Comparison of ENCODE assay signal across 21 cellular contexts in the genomic region with DNA sequence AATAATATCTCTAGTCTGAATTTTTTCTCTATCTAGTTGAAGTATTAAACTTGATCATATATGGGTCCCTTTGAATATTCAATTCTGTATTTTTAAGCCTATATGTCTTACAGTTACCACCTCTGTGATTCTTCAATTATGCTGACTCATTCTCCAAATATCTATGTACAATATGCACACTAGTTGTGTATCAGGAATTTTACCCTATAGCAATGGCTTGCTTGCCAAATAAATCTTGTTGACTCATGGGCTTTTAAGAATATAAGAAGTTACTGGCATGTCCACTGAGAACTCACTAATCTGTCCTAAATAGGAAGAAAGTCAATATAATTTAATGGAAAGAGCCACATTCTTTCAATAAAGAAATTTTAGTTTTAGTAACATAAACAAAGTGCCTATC.
DNase-seq lines count a peak whose midpoint lies in the region; ATAC-seq, FAIRE-seq and TF ChIP-seq lines count a peak whose summit lies in the region.
"Had no signal": no experiment of that assay in that cellular context is flagged by ENCODE, and none has a peak within 500 bp of the region (broad histone marks: within the 10 kb centered on the region; RNA-seq: fewer than 3 reads in every experiment).

No MANE protein-coding gene starts in this region.

- H4K20me1 ChIP-seq in SK-N-SH (ENCODE audit: insufficient read depth): no peaks in the 10 kb centered on the region

- TF ChIP-seq CTCF in SK-N-SH (IDR thresholded peaks at IDR 0.05) (no peak), type B pancreatic cell (conservative IDR thresholded peaks at IDR 0.05) (no peak)

- no peaks in the 10 kb centered on the region for H3K9me2 ChIP-seq in SK-N-SH

- H3K27ac Mint-ChIP-seq in type B pancreatic cell: peak overlapping the region; percentile 60
- H3K27ac Mint-ChIP-seq: activated CD8-positive, alpha-beta memory T cell treated with anti-CD3 and anti-CD28 coated beads, Interleukin-2, amount 10 ng/mL, durations not matched to agents 7 days and 5 days; naive B cell; stimulated activated memory B cell treated with anti-CD40 and anti-IgM and Interleukin-4, amounts not matched to agents 10 μg/mL and 1 μg/mL and 100 μg/mL, for 72 hours had no signal

- no peak for TF ChIP-seq EP300 in SK-N-SH (IDR thresholded peaks at IDR 0.05; ENCODE audit: borderline replicate concordance in 1 of 2, low read depth in 1 of 2, low read length in 1 of 2)

- H3K4me3 ChIP-seq in SK-N-SH (ENCODE audit: low read depth in 2 of 2, low read length in 1 of 2): no peak overlapping the region
- H3K4me3 ChIP-seq: adrenal gland, HAP-1, lung had no signal

- peaks cover 5 to 25% of the 10 kb centered on the region in 2 experiments; a peak in 3 of 4 replicates for H3K4me1 ChIP-seq in SK-N-SH (ENCODE audit: control insufficient read depth in 1 of 2, insufficient read depth in 2 of 2, low read depth in 1 of 2, low read length in 1 of 2)

- H3K4me1 Mint-ChIP-seq in type B pancreatic cell (ENCODE audit: unreplicated experiment): peaks cover 31% of the 10 kb centered on the region
- H3K4me1 Mint-ChIP-seq: naive B cell; stimulated activated memory B cell treated with anti-CD40 and anti-IgM and Interleukin-4, amounts not matched to agents 10 μg/mL and 1 μg/mL and 100 μg/mL, for 72 hours had no signal

- no peak overlapping the region for H3K4me2 ChIP-seq in SK-N-SH

- POLR2A ChIA-PET in SK-N-SH (lab: Yijun Ruan, JAX): no interaction called here

- no peak for FAIRE-seq in urothelium cell line (lab: Jason Lieb, UNC)
- FAIRE-seq: endometrium had no signal

- peaks cover 6% of the 10 kb centered on the region for H3K9me3 Mint-ChIP-seq in type B pancreatic cell

- H3F3A ChIP-seq in SK-N-SH (replicated peaks; ENCODE audit: insufficient read depth): peaks cover 4% of the 10 kb centered on the region

- no peak overlapping the region for H3K27ac ChIP-seq in SK-N-SH (ENCODE audit: low read depth in 2 of 2, low read length in 1 of 2)
- H3K27ac ChIP-seq: 22Rv1, adrenal gland had no signal

- TF ChIP-seq RAD21 in SK-N-SH (IDR thresholded peaks at IDR 0.05; ENCODE audit: low read length): no peak

- no peaks in the 10 kb centered on the region for H3K27me3 Mint-ChIP-seq in type B pancreatic cell

- peak; percentile 80 for ATAC-seq in esophagus mucosa
- no peak for ATAC-seq in HG02763 (IDR thresholded peaks at IDR 0.05; ENCODE audit: unreplicated experiment)
- ATAC-seq: activated CD8-positive, alpha-beta memory T cell treated with anti-CD3 and anti-CD28 coated beads, Interleukin-2, amount 10 ng/mL, durations not matched to agents 7 days and 5 days; stimulated activated memory B cell treated with anti-CD40 and anti-IgM and Interleukin-4, amounts not matched to agents 10 μg/mL and 1 μg/mL and 100 μg/mL, for 72 hours had no signal

- CTCF ChIA-PET in SK-N-SH (lab: Yijun Ruan, JAX): interaction anchor here (0.9 kb wide), 1 partner anchor 13 kb away, joined by 4 read pairs; no protein-coding TSS in a partner anchor

- H3K9ac ChIP-seq in SK-N-SH: no peak overlapping the region

- no peaks in the 10 kb centered on the region for H3K27me3 ChIP-seq in SK-N-SH (ENCODE audit: insufficient read depth)
- H3K27me3 ChIP-seq: adrenal gland had no signal

- DNase-seq in SIG-M5 treated with dmso at 0.1 percent for 504 hours (lab: John Stamatoyannopoulos, UW; ENCODE audit: unreplicated experiment): peak; percentile 10
- no peak for DNase-seq in SIG-M5 (lab: John Stamatoyannopoulos, UW)
- no peak for DNase-seq in SK-N-SH
- no peak for DNase-seq in type B pancreatic cell (ENCODE audit: extremely low spot score, unreplicated experiment)
- no peak for DNase-seq in urothelium cell line (ENCODE audit: low spot score)
- no peak for DNase-seq in HUDEP-2 (lab: John Stamatoyannopoulos, UW; ENCODE audit: unreplicated experiment in 76 of 76)
- DNase-seq: activated CD8-positive, alpha-beta memory T cell treated with anti-CD3 and anti-CD28 coated beads, Interleukin-2, amount 10 ng/mL, durations not matched to agents 7 days and 5 days; adrenal gland; C1 segment of cervical spinal cord; naive B cell; NCI-H1092 treated with DMSO at 0.1 percent for 48 hours; NCI-H2081 treated with DMSO at 0.1 percent for 48 hours; NCI-H526 treated with DMSO at 0.1 percent for 48 hours; OCI-M1 had no signal

- no peaks in the 10 kb centered on the region for H3K79me2 ChIP-seq in SK-N-SH (ENCODE audit: insufficient read depth)

- no peak overlapping the region for H2AFZ ChIP-seq in SK-N-SH (ENCODE audit: low read depth)

- H3K4me3 Mint-ChIP-seq in type B pancreatic cell: no peak overlapping the region
- H3K4me3 Mint-ChIP-seq: activated CD8-positive, alpha-beta memory T cell treated with anti-CD3 and anti-CD28 coated beads, Interleukin-2, amount 10 ng/mL, durations not matched to agents 7 days and 5 days; naive B cell; stimulated activated memory B cell treated with anti-CD40 and anti-IgM and Interleukin-4, amounts not matched to agents 10 μg/mL and 1 μg/mL and 100 μg/mL, for 72 hours had no signal

- no peaks in the 10 kb centered on the region for H3K9me3 ChIP-seq in SK-N-SH
- H3K9me3 ChIP-seq: adrenal gland, HAP-1 had no signal

- peaks cover 16 to 26% of the 10 kb centered on the region in 2 experiments for H3K36me3 ChIP-seq in SK-N-SH (replicated peaks in 1 of 2; ENCODE audit: control insufficient read depth in 1 of 2, insufficient read depth in 2 of 2, low read length in 1 of 2)
- H3K36me3 ChIP-seq: adrenal gland, HAP-1 had no signal

- no peaks in the 10 kb centered on the region for H3K36me3 Mint-ChIP-seq in type B pancreatic cell
- H3K36me3 Mint-ChIP-seq: activated CD8-positive, alpha-beta memory T cell treated with anti-CD3 and anti-CD28 coated beads, Interleukin-2, amount 10 ng/mL, durations not matched to agents 7 days and 5 days; naive B cell; stimulated activated memory B cell treated with anti-CD40 and anti-IgM and Interleukin-4, amounts not matched to agents 10 μg/mL and 1 μg/mL and 100 μg/mL, for 72 hours had no signal

TF ChIP-seq in SK-N-SH, 30 proteins besides CTCF, POLR2A, EP300 and RAD21:
- TF ChIP-seq, protein P1, sequence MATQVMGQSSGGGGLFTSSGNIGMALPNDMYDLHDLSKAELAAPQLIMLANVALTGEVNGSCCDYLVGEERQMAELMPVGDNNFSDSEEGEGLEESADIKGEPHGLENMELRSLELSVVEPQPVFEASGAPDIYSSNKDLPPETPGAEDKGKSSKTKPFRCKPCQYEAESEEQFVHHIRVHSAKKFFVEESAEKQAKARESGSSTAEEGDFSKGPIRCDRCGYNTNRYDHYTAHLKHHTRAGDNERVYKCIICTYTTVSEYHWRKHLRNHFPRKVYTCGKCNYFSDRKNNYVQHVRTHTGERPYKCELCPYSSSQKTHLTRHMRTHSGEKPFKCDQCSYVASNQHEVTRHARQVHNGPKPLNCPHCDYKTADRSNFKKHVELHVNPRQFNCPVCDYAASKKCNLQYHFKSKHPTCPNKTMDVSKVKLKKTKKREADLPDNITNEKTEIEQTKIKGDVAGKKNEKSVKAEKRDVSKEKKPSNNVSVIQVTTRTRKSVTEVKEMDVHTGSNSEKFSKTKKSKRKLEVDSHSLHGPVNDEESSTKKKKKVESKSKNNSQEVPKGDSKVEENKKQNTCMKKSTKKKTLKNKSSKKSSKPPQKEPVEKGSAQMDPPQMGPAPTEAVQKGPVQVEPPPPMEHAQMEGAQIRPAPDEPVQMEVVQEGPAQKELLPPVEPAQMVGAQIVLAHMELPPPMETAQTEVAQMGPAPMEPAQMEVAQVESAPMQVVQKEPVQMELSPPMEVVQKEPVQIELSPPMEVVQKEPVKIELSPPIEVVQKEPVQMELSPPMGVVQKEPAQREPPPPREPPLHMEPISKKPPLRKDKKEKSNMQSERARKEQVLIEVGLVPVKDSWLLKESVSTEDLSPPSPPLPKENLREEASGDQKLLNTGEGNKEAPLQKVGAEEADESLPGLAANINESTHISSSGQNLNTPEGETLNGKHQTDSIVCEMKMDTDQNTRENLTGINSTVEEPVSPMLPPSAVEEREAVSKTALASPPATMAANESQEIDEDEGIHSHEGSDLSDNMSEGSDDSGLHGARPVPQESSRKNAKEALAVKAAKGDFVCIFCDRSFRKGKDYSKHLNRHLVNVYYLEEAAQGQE (IDR thresholded peaks at IDR 0.05; ENCODE audit: low read depth, low read length): no peak
- TF ChIP-seq FOSL2 (IDR thresholded peaks at IDR 0.05; ENCODE audit: borderline replicate concordance, low read depth) (peak; percentile 35; the same call in 1 of the 2 replicates), EZH2phosphoT487 (IDR thresholded peaks at IDR 0.05; ENCODE audit: borderline replicate concordance, low read depth) (no peak), RFX5 (IDR thresholded peaks at IDR 0.05; ENCODE audit: low read length) (no peak), NFIC (IDR thresholded peaks at IDR 0.05; ENCODE audit: borderline replicate concordance) (no peak), MXI1 (IDR thresholded peaks at IDR 0.05; ENCODE audit: low read depth, low read length) (no peak), ELF1 (IDR thresholded peaks at IDR 0.05) (no peak)
- TF ChIP-seq, protein P2, sequence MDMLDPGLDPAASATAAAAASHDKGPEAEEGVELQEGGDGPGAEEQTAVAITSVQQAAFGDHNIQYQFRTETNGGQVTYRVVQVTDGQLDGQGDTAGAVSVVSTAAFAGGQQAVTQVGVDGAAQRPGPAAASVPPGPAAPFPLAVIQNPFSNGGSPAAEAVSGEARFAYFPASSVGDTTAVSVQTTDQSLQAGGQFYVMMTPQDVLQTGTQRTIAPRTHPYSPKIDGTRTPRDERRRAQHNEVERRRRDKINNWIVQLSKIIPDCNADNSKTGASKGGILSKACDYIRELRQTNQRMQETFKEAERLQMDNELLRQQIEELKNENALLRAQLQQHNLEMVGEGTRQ (IDR thresholded peaks at IDR 0.05; ENCODE audit: borderline replicate concordance, low read depth, low read length): no peak
